ENCODE assay signal across 15 cellular contexts in genomic region chr1:244137261-244137660, GRCh38.
DNase-seq lines count a peak whose midpoint lies in the region; ATAC-seq and TF ChIP-seq lines count a peak whose summit lies in the region.
"Had no signal": no experiment of that assay in that cellular context is flagged by ENCODE, and none has a peak within 500 bp of the region (broad histone marks: within the 10 kb centered on the region; RNA-seq: fewer than 3 reads in every experiment).

No MANE protein-coding gene starts in this region.

- ATAC-seq in activated B cell treated with CpG ODN at 0.5 μM for 24 hours (ENCODE audit: low read depth) (no peak), HG02973 (IDR thresholded peaks at IDR 0.05; ENCODE audit: unreplicated experiment) (no peak)
- ATAC-seq: HepG2, SK-N-SH treated with all-trans-retinoic acid at 6 μM for 48 hours had no signal

- H3K4me1 Mint-ChIP-seq in activated naive CD4-positive, alpha-beta T cell treated with anti-CD3 and anti-CD28 coated beads, Interleukin-2, amount 10 ng/mL, durations not matched to agents 7 days and 5 days = peaks cover 9% of the 10 kb centered on the region
- H3K4me1 Mint-ChIP-seq in activated B cell treated with CpG ODN at 0.5 μM for 24 hours = peaks cover 2% of the 10 kb centered on the region
- peaks cover 41% of the 10 kb centered on the region for H3K4me1 Mint-ChIP-seq in endothelial cell (ENCODE audit: unreplicated experiment)

- CTCF ChIA-PET in activated naive CD4-positive, alpha-beta T cell treated with anti-CD3 and anti-CD28 coated beads, Interleukin-2, amount 10 ng/mL, durations not matched to agents 7 days and 5 days (lab: Charles Lee) = no interaction called here
- CTCF ChIA-PET in activated B cell treated with CpG ODN at 0.5 μM for 24 hours (lab: Charles Lee) = no interaction called here

- peaks cover 9% of the 10 kb centered on the region for H3K27me3 Mint-ChIP-seq in activated naive CD4-positive, alpha-beta T cell treated with anti-CD3 and anti-CD28 coated beads, Interleukin-2, amount 10 ng/mL, durations not matched to agents 7 days and 5 days
- H3K27me3 Mint-ChIP-seq in activated B cell treated with CpG ODN at 0.5 μM for 24 hours = peaks cover 25% of the 10 kb centered on the region
- peaks cover 2% of the 10 kb centered on the region for H3K27me3 Mint-ChIP-seq in endothelial cell (ENCODE audit: unreplicated experiment)

- no peak for TF ChIP-seq CTCF in activated B cell treated with CpG ODN at 0.5 μM for 24 hours (IDR thresholded peaks at IDR 0.05)
- TF ChIP-seq CTCF in endothelial cell (IDR thresholded peaks at IDR 0.05; ENCODE audit: unreplicated experiment) = no peak
- TF ChIP-seq CTCF in spleen (IDR thresholded peaks at IDR 0.05 in 8 of 11, conservative IDR thresholded peaks at IDR 0.05 in 3 of 11) = no peak

- POLR2A ChIA-PET in activated B cell treated with CpG ODN at 0.5 μM for 24 hours (lab: Charles Lee) = no interaction called here

- H3K4me3 Mint-ChIP-seq in activated naive CD4-positive, alpha-beta T cell treated with anti-CD3 and anti-CD28 coated beads, Interleukin-2, amount 10 ng/mL, durations not matched to agents 7 days and 5 days = peak overlapping the region; percentile 44
- peak overlapping the region; percentile 17 for H3K4me3 Mint-ChIP-seq in activated B cell treated with CpG ODN at 0.5 μM for 24 hours
- no peak overlapping the region for H3K4me3 Mint-ChIP-seq in endothelial cell (ENCODE audit: unreplicated experiment)

- no peaks in the 10 kb centered on the region for H3K36me3 Mint-ChIP-seq in activated naive CD4-positive, alpha-beta T cell treated with anti-CD3 and anti-CD28 coated beads, Interleukin-2, amount 10 ng/mL, durations not matched to agents 7 days and 5 days
- H3K36me3 Mint-ChIP-seq in activated B cell treated with CpG ODN at 0.5 μM for 24 hours (ENCODE audit: low read depth) (no peaks in the 10 kb centered on the region), endothelial cell (ENCODE audit: low read depth, unreplicated experiment) (peaks cover 4% of the 10 kb centered on the region)

- no peak overlapping the region for H3K27ac Mint-ChIP-seq in activated naive CD4-positive, alpha-beta T cell treated with anti-CD3 and anti-CD28 coated beads, Interleukin-2, amount 10 ng/mL, durations not matched to agents 7 days and 5 days
- H3K27ac Mint-ChIP-seq in activated B cell treated with CpG ODN at 0.5 μM for 24 hours = no peak overlapping the region
- H3K27ac Mint-ChIP-seq in endothelial cell (ENCODE audit: unreplicated experiment) = peak overlapping the region; percentile 98

- WGBS in spleen, 5 donors = 17 to 35% (median 23%) methylated on average over 2 of the region's 2 CpGs

- no peaks in the 10 kb centered on the region for H3K9me3 Mint-ChIP-seq in activated naive CD4-positive, alpha-beta T cell treated with anti-CD3 and anti-CD28 coated beads, Interleukin-2, amount 10 ng/mL, durations not matched to agents 7 days and 5 days
- no peaks in the 10 kb centered on the region for H3K9me3 Mint-ChIP-seq in activated B cell treated with CpG ODN at 0.5 μM for 24 hours
- no peaks in the 10 kb centered on the region for H3K9me3 Mint-ChIP-seq in endothelial cell (ENCODE audit: unreplicated experiment)

- intact Hi-C loops in activated B cell treated with CpG ODN at 0.5 μM for 24 hours (cut with micrococcal nuclease) (no loop called here), spleen (cut with DNase I; ENCODE audit: low total_unique reads) (no loop called here)

- no peaks in the 10 kb centered on the region for H3K36me3 ChIP-seq in spleen

- no peaks in the 10 kb centered on the region for H3K9me3 ChIP-seq in spleen

- H3K27me3 ChIP-seq in spleen (replicated peaks in 1 of 7) = peaks cover 0 to 12% (median 0%) of the 10 kb centered on the region in 7 donors

- in situ Hi-C loops in ACHN (cut with HindIII; ENCODE audit: low pct_ligation_motif_present, low pct_unique_long_range_greater_than_20kb, low sequenced_read_pairs) = no loop called here

- DNase-seq in activated naive CD4-positive, alpha-beta T cell treated with anti-CD3 and anti-CD28 coated beads, Interleukin-2, amount 10 ng/mL, durations not matched to agents 7 days and 5 days = no peak
- no peak for DNase-seq in activated naive CD4-positive, alpha-beta T cell treated with Interleukin-2 at 50 U/mL for 16 hours
- DNase-seq in activated B cell treated with CpG ODN at 0.5 μM for 24 hours = no peak
- no peak for DNase-seq in endothelial cell (ENCODE audit: low spot score)
- DNase-seq in spleen = no peak
- DNase-seq in NOMO-1 treated with dmso at 0.1 percent for 144 hours (lab: John Stamatoyannopoulos, UW; ENCODE audit: unreplicated experiment) = no peak
- no peak for DNase-seq in ACHN
- DNase-seq: activated CD8-positive, alpha-beta memory T cell treated with anti-CD3 and anti-CD28 coated beads, Interleukin-2, amount 50 U/mL, for 48 hours; MV-4-11; NCI-H2029 treated with DMSO at 0.1 percent for 48 hours; NCI-H524 treated with DMSO at 0.1 percent for 48 hours; PC-9 had no signal

- H3K4me1 ChIP-seq in spleen = peaks cover 0 to 16% (median 4%) of the 10 kb centered on the region in 6 donors

- no peak for TF ChIP-seq POLR2A in spleen (IDR thresholded peaks at IDR 0.05)

- H3K4me3 ChIP-seq in spleen = peak overlapping the region in 1 of 8 donors; percentile 48
- H3K4me3 ChIP-seq: PC-9 had no signal

- H3K27ac ChIP-seq in spleen = peak overlapping the region in 6 of 8 donors; percentile 1 to 66 (median 25)
- H3K27ac ChIP-seq: PC-9 had no signal
